In genomic region chr6:31580807-31581437, GRCh38 we compare ENCODE assay signal across 1 cellular context.
TF ChIP-seq lines count a peak whose summit lies in the region.

No MANE protein-coding gene starts in this region.

TF ChIP-seq in HepG2, 621 proteins besides CTCF, POLR2A, EP300 and RAD21 (continued from another document and continues in another):
- TF ChIP-seq, protein P1, sequence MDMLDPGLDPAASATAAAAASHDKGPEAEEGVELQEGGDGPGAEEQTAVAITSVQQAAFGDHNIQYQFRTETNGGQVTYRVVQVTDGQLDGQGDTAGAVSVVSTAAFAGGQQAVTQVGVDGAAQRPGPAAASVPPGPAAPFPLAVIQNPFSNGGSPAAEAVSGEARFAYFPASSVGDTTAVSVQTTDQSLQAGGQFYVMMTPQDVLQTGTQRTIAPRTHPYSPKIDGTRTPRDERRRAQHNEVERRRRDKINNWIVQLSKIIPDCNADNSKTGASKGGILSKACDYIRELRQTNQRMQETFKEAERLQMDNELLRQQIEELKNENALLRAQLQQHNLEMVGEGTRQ (IDR thresholded peaks at IDR 0.05; ENCODE audit: low read depth, low read length): no peak
- TF ChIP-seq, protein P1 (CRISPR knock-in tag; IDR thresholded peaks at IDR 0.05; ENCODE audit: borderline replicate concordance): no peak
- TF ChIP-seq, protein P2, sequence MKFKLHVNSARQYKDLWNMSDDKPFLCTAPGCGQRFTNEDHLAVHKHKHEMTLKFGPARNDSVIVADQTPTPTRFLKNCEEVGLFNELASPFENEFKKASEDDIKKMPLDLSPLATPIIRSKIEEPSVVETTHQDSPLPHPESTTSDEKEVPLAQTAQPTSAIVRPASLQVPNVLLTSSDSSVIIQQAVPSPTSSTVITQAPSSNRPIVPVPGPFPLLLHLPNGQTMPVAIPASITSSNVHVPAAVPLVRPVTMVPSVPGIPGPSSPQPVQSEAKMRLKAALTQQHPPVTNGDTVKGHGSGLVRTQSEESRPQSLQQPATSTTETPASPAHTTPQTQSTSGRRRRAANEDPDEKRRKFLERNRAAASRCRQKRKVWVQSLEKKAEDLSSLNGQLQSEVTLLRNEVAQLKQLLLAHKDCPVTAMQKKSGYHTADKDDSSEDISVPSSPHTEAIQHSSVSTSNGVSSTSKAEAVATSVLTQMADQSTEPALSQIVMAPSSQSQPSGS (CRISPR knock-in tag; IDR thresholded peaks at IDR 0.05): peak; percentile 65
- peak; percentile 79 for TF ChIP-seq GATAD2A (CRISPR knock-in tag; IDR thresholded peaks at IDR 0.05)
- TF ChIP-seq SUZ12 (IDR thresholded peaks at IDR 0.05; ENCODE audit: low read depth, low read length): no peak
- TF ChIP-seq, protein P3, sequence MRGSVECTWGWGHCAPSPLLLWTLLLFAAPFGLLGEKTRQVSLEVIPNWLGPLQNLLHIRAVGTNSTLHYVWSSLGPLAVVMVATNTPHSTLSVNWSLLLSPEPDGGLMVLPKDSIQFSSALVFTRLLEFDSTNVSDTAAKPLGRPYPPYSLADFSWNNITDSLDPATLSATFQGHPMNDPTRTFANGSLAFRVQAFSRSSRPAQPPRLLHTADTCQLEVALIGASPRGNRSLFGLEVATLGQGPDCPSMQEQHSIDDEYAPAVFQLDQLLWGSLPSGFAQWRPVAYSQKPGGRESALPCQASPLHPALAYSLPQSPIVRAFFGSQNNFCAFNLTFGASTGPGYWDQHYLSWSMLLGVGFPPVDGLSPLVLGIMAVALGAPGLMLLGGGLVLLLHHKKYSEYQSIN (CRISPR knock-in tag; IDR thresholded peaks at IDR 0.05; ENCODE audit: borderline replicate concordance): no peak
- TF ChIP-seq ZFP90 (CRISPR knock-in tag; IDR thresholded peaks at IDR 0.05; ENCODE audit: borderline replicate concordance): 0 out of 2 replicates have a peak, but pooled peaks have one; percentile 61
- TF ChIP-seq AHR (CRISPR knock-in tag; IDR thresholded peaks at IDR 0.05): no peak; the same call in 1 of the 2 replicates
- TF ChIP-seq, protein P4, sequence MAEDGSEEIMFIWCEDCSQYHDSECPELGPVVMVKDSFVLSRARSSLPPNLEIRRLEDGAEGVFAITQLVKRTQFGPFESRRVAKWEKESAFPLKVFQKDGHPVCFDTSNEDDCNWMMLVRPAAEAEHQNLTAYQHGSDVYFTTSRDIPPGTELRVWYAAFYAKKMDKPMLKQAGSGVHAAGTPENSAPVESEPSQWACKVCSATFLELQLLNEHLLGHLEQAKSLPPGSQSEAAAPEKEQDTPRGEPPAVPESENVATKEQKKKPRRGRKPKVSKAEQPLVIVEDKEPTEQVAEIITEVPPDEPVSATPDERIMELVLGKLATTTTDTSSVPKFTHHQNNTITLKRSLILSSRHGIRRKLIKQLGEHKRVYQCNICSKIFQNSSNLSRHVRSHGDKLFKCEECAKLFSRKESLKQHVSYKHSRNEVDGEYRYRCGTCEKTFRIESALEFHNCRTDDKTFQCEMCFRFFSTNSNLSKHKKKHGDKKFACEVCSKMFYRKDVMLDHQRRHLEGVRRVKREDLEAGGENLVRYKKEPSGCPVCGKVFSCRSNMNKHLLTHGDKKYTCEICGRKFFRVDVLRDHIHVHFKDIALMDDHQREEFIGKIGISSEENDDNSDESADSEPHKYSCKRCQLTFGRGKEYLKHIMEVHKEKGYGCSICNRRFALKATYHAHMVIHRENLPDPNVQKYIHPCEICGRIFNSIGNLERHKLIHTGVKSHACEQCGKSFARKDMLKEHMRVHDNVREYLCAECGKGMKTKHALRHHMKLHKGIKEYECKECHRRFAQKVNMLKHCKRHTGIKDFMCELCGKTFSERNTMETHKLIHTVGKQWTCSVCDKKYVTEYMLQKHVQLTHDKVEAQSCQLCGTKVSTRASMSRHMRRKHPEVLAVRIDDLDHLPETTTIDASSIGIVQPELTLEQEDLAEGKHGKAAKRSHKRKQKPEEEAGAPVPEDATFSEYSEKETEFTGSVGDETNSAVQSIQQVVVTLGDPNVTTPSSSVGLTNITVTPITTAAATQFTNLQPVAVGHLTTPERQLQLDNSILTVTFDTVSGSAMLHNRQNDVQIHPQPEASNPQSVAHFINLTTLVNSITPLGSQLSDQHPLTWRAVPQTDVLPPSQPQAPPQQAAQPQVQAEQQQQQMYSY (CRISPR knock-in tag; IDR thresholded peaks at IDR 0.05): peak; percentile 24; the same call in 1 of the 2 replicates
- no peak for TF ChIP-seq ZBTB20 (CRISPR knock-in tag; IDR thresholded peaks at IDR 0.05; ENCODE audit: borderline replicate concordance, low read depth)
- peak; percentile 64; the same call in 1 of the 2 replicates for TF ChIP-seq ZNF605 (CRISPR knock-in tag; IDR thresholded peaks at IDR 0.05)
- TF ChIP-seq, protein P5, sequence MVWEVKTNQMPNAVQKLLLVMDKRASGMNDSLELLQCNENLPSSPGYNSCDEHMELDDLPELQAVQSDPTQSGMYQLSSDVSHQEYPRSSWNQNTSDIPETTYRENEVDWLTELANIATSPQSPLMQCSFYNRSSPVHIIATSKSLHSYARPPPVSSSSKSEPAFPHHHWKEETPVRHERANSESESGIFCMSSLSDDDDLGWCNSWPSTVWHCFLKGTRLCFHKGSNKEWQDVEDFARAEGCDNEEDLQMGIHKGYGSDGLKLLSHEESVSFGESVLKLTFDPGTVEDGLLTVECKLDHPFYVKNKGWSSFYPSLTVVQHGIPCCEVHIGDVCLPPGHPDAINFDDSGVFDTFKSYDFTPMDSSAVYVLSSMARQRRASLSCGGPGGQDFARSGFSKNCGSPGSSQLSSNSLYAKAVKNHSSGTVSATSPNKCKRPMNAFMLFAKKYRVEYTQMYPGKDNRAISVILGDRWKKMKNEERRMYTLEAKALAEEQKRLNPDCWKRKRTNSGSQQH (CRISPR knock-in tag; IDR thresholded peaks at IDR 0.05; ENCODE audit: low read depth): no peak
- peak; percentile 66 for TF ChIP-seq RXRB (CRISPR knock-in tag; IDR thresholded peaks at IDR 0.05; ENCODE audit: borderline replicate concordance)
- TF ChIP-seq TOE1 (CRISPR knock-in tag; IDR thresholded peaks at IDR 0.05): no peak
- 0 out of 2 replicates have a peak, but pooled peaks have one; percentile 39 for TF ChIP-seq NAIF1 (CRISPR knock-in tag; IDR thresholded peaks at IDR 0.05; ENCODE audit: borderline replicate concordance)
- peak; percentile 27; the same call in 1 of the 2 replicates for TF ChIP-seq ZNF543 (CRISPR knock-in tag; IDR thresholded peaks at IDR 0.05)
- TF ChIP-seq HOXD1 (CRISPR knock-in tag; IDR thresholded peaks at IDR 0.05): peak; percentile 60; the same call in 1 of the 2 replicates
- TF ChIP-seq REL (CRISPR knock-in tag; conservative IDR thresholded peaks at IDR 0.05): 0 out of 2 replicates have a peak, but pooled peaks have one; percentile 64
- no peak for TF ChIP-seq BATF2 (CRISPR knock-in tag; IDR thresholded peaks at IDR 0.05)
- no peak for TF ChIP-seq LBX2 (CRISPR knock-in tag; IDR thresholded peaks at IDR 0.05; ENCODE audit: borderline replicate concordance)
- no peak for TF ChIP-seq MAZ (IDR thresholded peaks at IDR 0.05; ENCODE audit: borderline replicate concordance, low read depth, low read length)
- peak; percentile 85 for TF ChIP-seq MAZ (CRISPR knock-in tag; IDR thresholded peaks at IDR 0.05; ENCODE audit: low read depth)
- peak; percentile 92 for TF ChIP-seq MXD3 (CRISPR knock-in tag; IDR thresholded peaks at IDR 0.05)
- 0 out of 2 replicates have a peak, but pooled peaks have one; percentile 16 for TF ChIP-seq ZNF850 (CRISPR knock-in tag; conservative IDR thresholded peaks at IDR 0.05)
- no peak for TF ChIP-seq AGO2 (optimal IDR thresholded peaks at IDR 0.05; ENCODE audit: low read depth, low read length)
- TF ChIP-seq ETV6 (CRISPR knock-in tag; conservative IDR thresholded peaks at IDR 0.05): no peak; the same call in none of the 2 replicates
- peak; percentile 26; the same call in 1 of the 2 replicates for TF ChIP-seq GPN1 (CRISPR knock-in tag; IDR thresholded peaks at IDR 0.05; ENCODE audit: borderline replicate concordance)
- TF ChIP-seq ZNF7 (CRISPR knock-in tag; IDR thresholded peaks at IDR 0.05): no peak
- TF ChIP-seq, protein P6, sequence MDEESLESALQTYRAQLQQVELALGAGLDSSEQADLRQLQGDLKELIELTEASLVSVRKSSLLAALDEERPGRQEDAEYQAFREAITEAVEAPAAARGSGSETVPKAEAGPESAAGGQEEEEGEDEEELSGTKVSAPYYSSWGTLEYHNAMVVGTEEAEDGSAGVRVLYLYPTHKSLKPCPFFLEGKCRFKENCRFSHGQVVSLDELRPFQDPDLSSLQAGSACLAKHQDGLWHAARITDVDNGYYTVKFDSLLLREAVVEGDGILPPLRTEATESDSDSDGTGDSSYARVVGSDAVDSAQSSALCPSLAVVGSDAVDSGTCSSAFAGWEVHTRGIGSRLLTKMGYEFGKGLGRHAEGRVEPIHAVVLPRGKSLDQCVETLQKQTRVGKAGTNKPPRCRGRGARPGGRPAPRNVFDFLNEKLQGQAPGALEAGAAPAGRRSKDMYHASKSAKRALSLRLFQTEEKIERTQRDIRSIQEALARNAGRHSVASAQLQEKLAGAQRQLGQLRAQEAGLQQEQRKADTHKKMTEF (CRISPR knock-in tag; IDR thresholded peaks at IDR 0.05): peak; percentile 91
- peak; percentile 70 for TF ChIP-seq HDAC2 (CRISPR knock-in tag; IDR thresholded peaks at IDR 0.05)
- TF ChIP-seq, protein P7, sequence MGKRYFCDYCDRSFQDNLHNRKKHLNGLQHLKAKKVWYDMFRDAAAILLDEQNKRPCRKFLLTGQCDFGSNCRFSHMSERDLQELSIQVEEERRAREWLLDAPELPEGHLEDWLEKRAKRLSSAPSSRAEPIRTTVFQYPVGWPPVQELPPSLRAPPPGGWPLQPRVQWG (CRISPR knock-in tag; IDR thresholded peaks at IDR 0.05; ENCODE audit: borderline replicate concordance, low read depth): no peak
- TF ChIP-seq NR2F6 (IDR thresholded peaks at IDR 0.05): peak; percentile 9; the same call in 1 of the 2 replicates
- TF ChIP-seq NR2F6 (CRISPR knock-in tag; IDR thresholded peaks at IDR 0.05): 0 out of 2 replicates have a peak, but pooled peaks have one; percentile 9
- peak; percentile 52; the same call in 1 of the 2 replicates for TF ChIP-seq CHCHD3 (CRISPR knock-in tag; IDR thresholded peaks at IDR 0.05)
- peak; percentile 74; the same call in 1 of the 2 replicates for TF ChIP-seq ZNF749 (CRISPR knock-in tag; IDR thresholded peaks at IDR 0.05; ENCODE audit: borderline replicate concordance)
- no peak for TF ChIP-seq MBNL3 (CRISPR knock-in tag; conservative IDR thresholded peaks at IDR 0.05)
- TF ChIP-seq KDM6A (CRISPR knock-in tag; IDR thresholded peaks at IDR 0.05; ENCODE audit: low read depth): no peak
- TF ChIP-seq ZNF350 (CRISPR knock-in tag; IDR thresholded peaks at IDR 0.05; ENCODE audit: borderline replicate concordance, low read depth): peak; percentile 83; the same call in 1 of the 2 replicates
- peak; percentile 98 for TF ChIP-seq ZNF263 (CRISPR knock-in tag; IDR thresholded peaks at IDR 0.05)
- 0 out of 2 replicates have a peak, but pooled peaks have one; percentile 33 for TF ChIP-seq PRMT3 (CRISPR knock-in tag; IDR thresholded peaks at IDR 0.05; ENCODE audit: borderline replicate concordance, low read depth)
- TF ChIP-seq, protein P8, sequence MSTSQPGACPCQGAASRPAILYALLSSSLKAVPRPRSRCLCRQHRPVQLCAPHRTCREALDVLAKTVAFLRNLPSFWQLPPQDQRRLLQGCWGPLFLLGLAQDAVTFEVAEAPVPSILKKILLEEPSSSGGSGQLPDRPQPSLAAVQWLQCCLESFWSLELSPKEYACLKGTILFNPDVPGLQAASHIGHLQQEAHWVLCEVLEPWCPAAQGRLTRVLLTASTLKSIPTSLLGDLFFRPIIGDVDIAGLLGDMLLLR (CRISPR knock-in tag; IDR thresholded peaks at IDR 0.05): peak; percentile 58
- peak; percentile 68 for TF ChIP-seq TBX2 (CRISPR knock-in tag; IDR thresholded peaks at IDR 0.05; ENCODE audit: borderline replicate concordance)
- TF ChIP-seq ZNF383 (CRISPR knock-in tag; IDR thresholded peaks at IDR 0.05; ENCODE audit: borderline replicate concordance): no peak
- TF ChIP-seq SKIL (CRISPR knock-in tag; IDR thresholded peaks at IDR 0.05; ENCODE audit: borderline replicate concordance): 0 out of 2 replicates have a peak, but pooled peaks have one; percentile 14
- TF ChIP-seq ZNF33B (CRISPR knock-in tag; IDR thresholded peaks at IDR 0.05): 0 out of 2 replicates have a peak, but pooled peaks have one; percentile 44
- peak; percentile 38; the same call in 1 of the 2 replicates for TF ChIP-seq SMC3 (IDR thresholded peaks at IDR 0.05; ENCODE audit: low read length)
- TF ChIP-seq ZNF432 (CRISPR knock-in tag; IDR thresholded peaks at IDR 0.05; ENCODE audit: borderline replicate concordance): peak; percentile 44; the same call in 1 of the 2 replicates
- TF ChIP-seq ZNF674 (CRISPR knock-in tag; IDR thresholded peaks at IDR 0.05; ENCODE audit: low read depth): no peak
- no peak for TF ChIP-seq ZSCAN25 (CRISPR knock-in tag; IDR thresholded peaks at IDR 0.05)
- TF ChIP-seq ZZZ3 (CRISPR knock-in tag; IDR thresholded peaks at IDR 0.05; ENCODE audit: borderline replicate concordance): no peak
- peak; percentile 94 for TF ChIP-seq FOXC1 (CRISPR knock-in tag; IDR thresholded peaks at IDR 0.05; ENCODE audit: borderline replicate concordance)
